ENCODE assay signal across 9 cellular contexts in genomic region chr1:25743164-25744139, GRCh38. TPM values are rescaled to one million over a fixed set of nuclear protein-coding genes. Genes with fewer than 3 reads are reported as not detected.
DNase-seq lines count a peak whose midpoint lies in the region; ATAC-seq and TF ChIP-seq lines count a peak whose summit lies in the region.
"Had no signal": no experiment of that assay in that cellular context is flagged by ENCODE, and none has a peak within 500 bp of the region (broad histone marks: within the 10 kb centered on the region; RNA-seq: fewer than 3 reads in every experiment).

No MANE protein-coding gene starts in this region.

- no peaks in the 10 kb centered on the region for H3K36me3 ChIP-seq in HEK293 (ENCODE audit: control insufficient read depth in 2 of 2, insufficient read depth in 1 of 2, low read length in 2 of 2)
- no peaks in the 10 kb centered on the region for H3K36me3 ChIP-seq in skeletal muscle tissue (ENCODE audit: control insufficient read depth in 3 of 3, insufficient read depth in 3 of 3, low read length in 3 of 3)

- TF ChIP-seq CTCF in HEK293 (tag by site-specific recombination; IDR thresholded peaks at IDR 0.05) = no peak

- H3K27me3 ChIP-seq in skeletal muscle tissue (ENCODE audit: control insufficient read depth in 3 of 3, insufficient read depth in 3 of 3, low read length in 3 of 3) = no peaks in the 10 kb centered on the region

- CTCF ChIA-PET in HEK293 (lab: Yijun Ruan, JAX) = interaction anchor here (0.6 to 0.7 kb wide), 4 partner anchors 42 to 254 kb away, joined by 3 to 4 read pairs (median 3); partner anchors contain the start of genes PAFAH2 and SELENON

- H3K9me3 ChIP-seq in HEK293 (ENCODE audit: control insufficient read depth, insufficient read depth, low read depth, low read length) (no peaks in the 10 kb centered on the region), skeletal muscle tissue (ENCODE audit: control insufficient read depth in 3 of 3, low read length in 3 of 3) (no peaks in the 10 kb centered on the region)

- POLR2A ChIA-PET in HEK293 (lab: Yijun Ruan, JAX) = no interaction called here

- peak overlapping the region; percentile 60 to 85 (median 78) for H3K9ac ChIP-seq in skeletal muscle tissue (ENCODE audit: low read depth in 1 of 3, low read length in 3 of 3)

- H3K4me3 ChIP-seq in HEK293 (ENCODE audit: low read depth, low read length) (no peak overlapping the region), skeletal muscle tissue (ENCODE audit: low read length in 3 of 3) (peak overlapping the region; percentile 17 to 64 (median 49))

- H3K27ac ChIP-seq in HEK293 (ENCODE audit: extremely low read depth, low read depth, low read length) (no peak overlapping the region), skeletal muscle tissue (ENCODE audit: low read depth, low read length) (peak overlapping the region; percentile 98)

- H3K4me1 ChIP-seq in HEK293 (ENCODE audit: control insufficient read depth, insufficient read depth, low read length) (no peaks in the 10 kb centered on the region), skeletal muscle tissue (ENCODE audit: control insufficient read depth in 3 of 3, insufficient read depth in 3 of 3, low read length in 3 of 3) (peaks cover 33 to 39% (median 34%) of the 10 kb centered on the region in 3 donors)

- peak in 51 of 56 donors; percentile 9 to 81 (median 51) for DNase-seq in amygdala (lab: John Stamatoyannopoulos, UW)
- peak in 48 of 51 donors; percentile 8 to 83 (median 52) for DNase-seq in hypothalamus (lab: John Stamatoyannopoulos, UW)
- DNase-seq in glomerular visceral epithelial cell (ENCODE audit: extremely low spot score) = no peak

- no peak for ATAC-seq in HG02970 (IDR thresholded peaks at IDR 0.05; ENCODE audit: low FRiP score, unreplicated experiment)
- ATAC-seq in GM18870 (IDR thresholded peaks at IDR 0.05; ENCODE audit: unreplicated experiment) = no peak
- ATAC-seq in HG02973 (IDR thresholded peaks at IDR 0.05; ENCODE audit: unreplicated experiment) = no peak
- ATAC-seq: stimulated activated effector memory CD8-positive, alpha-beta T cell treated with anti-CD3 and anti-CD28 coated beads, Interleukin-12 subunit alpha, Interleukin-12 subunit beta, amount 100 ng/mL, for 72 hours had no signal

TF ChIP-seq in HEK293, 187 proteins besides CTCF, POLR2A, EP300 and RAD21:
- TF ChIP-seq ZIC2 (tag by site-specific recombination; IDR thresholded peaks at IDR 0.05) = peak; percentile 82
- no peak for TF ChIP-seq ZNF112 (tag by site-specific recombination; IDR thresholded peaks at IDR 0.05)
- no peak for TF ChIP-seq ZNF529 (tag by site-specific recombination; IDR thresholded peaks at IDR 0.05; ENCODE audit: insufficient replicate concordance)
- peak; percentile 17; the same call in 1 of the 2 replicates for TF ChIP-seq KLF1 (tag by site-specific recombination; IDR thresholded peaks at IDR 0.05)

RNA-seq across cellular contexts. Expression of gene SELENON, which starts 56.5 kb away (rescaled TPM):
- total RNA-seq in skeletal muscle tissue = 9.9 TPM
